In the genomic region with DNA sequence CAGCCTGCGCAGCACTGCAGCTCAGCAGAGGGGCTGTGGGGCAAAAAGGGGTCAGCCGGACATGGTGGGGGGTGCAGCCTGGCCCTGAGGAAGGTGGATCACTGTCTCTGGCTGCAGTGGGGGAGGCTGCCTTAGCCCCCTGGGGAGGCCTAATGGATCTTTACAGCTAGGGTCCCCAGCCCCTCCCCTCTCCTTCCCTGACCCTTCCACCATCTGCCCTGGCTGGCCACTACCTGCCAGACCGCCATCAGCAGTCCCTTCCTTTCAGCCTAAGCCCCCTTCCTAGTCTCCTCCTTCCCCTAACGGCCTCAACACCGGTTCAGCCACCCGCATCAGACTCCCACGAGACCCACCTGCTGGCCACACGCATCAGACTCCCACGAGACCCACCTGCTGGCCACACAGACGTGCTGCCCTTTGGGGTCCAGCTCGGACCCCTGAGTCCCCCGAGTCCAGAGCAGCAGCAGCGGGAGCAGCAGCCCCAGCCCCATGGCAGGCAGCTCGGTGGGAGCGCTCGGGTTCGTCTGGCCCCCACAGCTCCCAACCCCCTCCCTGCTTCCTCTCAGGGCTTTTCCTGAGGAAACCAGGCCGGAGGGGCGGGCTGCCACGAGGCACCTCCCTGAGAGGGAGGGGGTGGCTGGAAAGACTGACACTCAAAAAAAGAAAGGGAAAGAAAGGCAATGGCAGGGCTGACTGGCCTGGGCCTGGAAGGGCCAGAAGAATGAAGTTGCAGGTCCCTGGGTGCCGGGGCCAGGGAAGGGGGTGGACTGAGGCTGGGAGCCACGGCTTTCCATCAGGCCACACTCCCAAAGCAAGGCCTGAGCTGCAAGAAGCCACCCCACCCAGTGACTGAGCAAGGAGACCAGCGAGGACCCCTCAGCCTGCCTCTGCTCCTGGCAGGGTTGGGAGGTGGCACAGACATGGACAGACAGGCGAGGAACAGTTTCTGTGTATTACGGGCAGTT, we compare ENCODE assay signal across 8 cellular contexts. TPM values are rescaled to one million over a fixed set of nuclear protein-coding genes. Genes with fewer than 3 reads are reported as not detected.
DNase-seq lines count a peak whose midpoint lies in the region; ATAC-seq and TF ChIP-seq lines count a peak whose summit lies in the region.

A gene with protein sequence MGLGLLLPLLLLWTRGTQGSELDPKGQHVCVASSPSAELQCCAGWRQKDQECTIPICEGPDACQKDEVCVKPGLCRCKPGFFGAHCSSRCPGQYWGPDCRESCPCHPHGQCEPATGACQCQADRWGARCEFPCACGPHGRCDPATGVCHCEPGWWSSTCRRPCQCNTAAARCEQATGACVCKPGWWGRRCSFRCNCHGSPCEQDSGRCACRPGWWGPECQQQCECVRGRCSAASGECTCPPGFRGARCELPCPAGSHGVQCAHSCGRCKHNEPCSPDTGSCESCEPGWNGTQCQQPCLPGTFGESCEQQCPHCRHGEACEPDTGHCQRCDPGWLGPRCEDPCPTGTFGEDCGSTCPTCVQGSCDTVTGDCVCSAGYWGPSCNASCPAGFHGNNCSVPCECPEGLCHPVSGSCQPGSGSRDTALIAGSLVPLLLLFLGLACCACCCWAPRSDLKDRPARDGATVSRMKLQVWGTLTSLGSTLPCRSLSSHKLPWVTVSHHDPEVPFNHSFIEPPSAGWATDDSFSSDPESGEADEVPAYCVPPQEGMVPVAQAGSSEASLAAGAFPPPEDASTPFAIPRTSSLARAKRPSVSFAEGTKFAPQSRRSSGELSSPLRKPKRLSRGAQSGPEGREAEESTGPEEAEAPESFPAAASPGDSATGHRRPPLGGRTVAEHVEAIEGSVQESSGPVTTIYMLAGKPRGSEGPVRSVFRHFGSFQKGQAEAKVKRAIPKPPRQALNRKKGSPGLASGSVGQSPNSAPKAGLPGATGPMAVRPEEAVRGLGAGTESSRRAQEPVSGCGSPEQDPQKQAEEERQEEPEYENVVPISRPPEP (minus strand): TSS at position 526 of the 965 bp plus-strand sequence. CDS start 35 bp downstream, at position 491.

- H3K4me3 Mint-ChIP-seq in activated CD4-positive, alpha-beta T cell treated with anti-CD3 and anti-CD28 coated beads, Interleukin-2, amount 10 ng/mL, durations not matched to agents 7 days and 5 days, result peak within 1 kb of the TSS; percentile 73
- peak within 1 kb of the TSS; percentile 84 for H3K4me3 Mint-ChIP-seq in dendritic cell treated with granulocyte-macrophage colony-stimulating factor and Interleukin-4, amounts not matched to agents 40 ng/mL and 50 ng/mL, for 4 days
- H3K4me3 Mint-ChIP-seq in mesothelial cell of epicardium, result peak within 1 kb of the TSS; percentile 80

- H3K4me1 Mint-ChIP-seq in activated CD4-positive, alpha-beta T cell treated with anti-CD3 and anti-CD28 coated beads, Interleukin-2, amount 10 ng/mL, durations not matched to agents 7 days and 5 days, result peaks cover 34% of the 10 kb centered on the region
- H3K4me1 Mint-ChIP-seq in dendritic cell treated with granulocyte-macrophage colony-stimulating factor and Interleukin-4, amounts not matched to agents 40 ng/mL and 50 ng/mL, for 4 days (ENCODE audit: low read depth), result peaks cover 57% of the 10 kb centered on the region
- H3K4me1 Mint-ChIP-seq in mesothelial cell of epicardium, result peaks cover 27% of the 10 kb centered on the region

- no peaks in the 10 kb centered on the region for H3K27me3 Mint-ChIP-seq in activated CD4-positive, alpha-beta T cell treated with anti-CD3 and anti-CD28 coated beads, Interleukin-2, amount 10 ng/mL, durations not matched to agents 7 days and 5 days
- H3K27me3 Mint-ChIP-seq in dendritic cell treated with granulocyte-macrophage colony-stimulating factor and Interleukin-4, amounts not matched to agents 40 ng/mL and 50 ng/mL, for 4 days, result no peaks in the 10 kb centered on the region
- H3K27me3 Mint-ChIP-seq in mesothelial cell of epicardium (ENCODE audit: low read depth), result peaks cover 5% of the 10 kb centered on the region

- intact Hi-C loops in dendritic cell treated with granulocyte-macrophage colony-stimulating factor and Interleukin-4, amounts not matched to agents 40 ng/mL and 50 ng/mL, for 4 days (cut with micrococcal nuclease), result no loop called here

- H3K36me3 Mint-ChIP-seq in activated CD4-positive, alpha-beta T cell treated with anti-CD3 and anti-CD28 coated beads, Interleukin-2, amount 10 ng/mL, durations not matched to agents 7 days and 5 days (ENCODE audit: low read depth), result no peaks in the 10 kb centered on the region
- peaks cover 49% of the 10 kb centered on the region for H3K36me3 Mint-ChIP-seq in dendritic cell treated with granulocyte-macrophage colony-stimulating factor and Interleukin-4, amounts not matched to agents 40 ng/mL and 50 ng/mL, for 4 days (ENCODE audit: low read depth)
- no peaks in the 10 kb centered on the region for H3K36me3 Mint-ChIP-seq in mesothelial cell of epicardium

- H3K9me3 Mint-ChIP-seq in activated CD4-positive, alpha-beta T cell treated with anti-CD3 and anti-CD28 coated beads, Interleukin-2, amount 10 ng/mL, durations not matched to agents 7 days and 5 days, result no peaks in the 10 kb centered on the region
- no peaks in the 10 kb centered on the region for H3K9me3 Mint-ChIP-seq in dendritic cell treated with granulocyte-macrophage colony-stimulating factor and Interleukin-4, amounts not matched to agents 40 ng/mL and 50 ng/mL, for 4 days
- no peaks in the 10 kb centered on the region for H3K9me3 Mint-ChIP-seq in mesothelial cell of epicardium

- CTCF ChIA-PET in activated CD4-positive, alpha-beta T cell treated with anti-CD3 and anti-CD28 coated beads, Interleukin-2, amount 10 ng/mL, durations not matched to agents 7 days and 5 days (lab: Charles Lee), result interaction anchor here (0.6 to 1.9 kb wide), 8 partner anchors 9 to 853 kb away, joined by 3 to 5 read pairs (median 3); no protein-coding TSS in a partner anchor

- TF ChIP-seq CTCF in mesothelial cell of epicardium (IDR thresholded peaks at IDR 0.05; ENCODE audit: unreplicated experiment), result no peak

- peak within 1 kb of the TSS; percentile 31 for H3K27ac Mint-ChIP-seq in activated CD4-positive, alpha-beta T cell treated with anti-CD3 and anti-CD28 coated beads, Interleukin-2, amount 10 ng/mL, durations not matched to agents 7 days and 5 days
- H3K27ac Mint-ChIP-seq in dendritic cell treated with granulocyte-macrophage colony-stimulating factor and Interleukin-4, amounts not matched to agents 40 ng/mL and 50 ng/mL, for 4 days, result peak within 1 kb of the TSS; percentile 79
- no peak within 1 kb of the TSS for H3K27ac Mint-ChIP-seq in mesothelial cell of epicardium

- ATAC-seq in GM19395 (IDR thresholded peaks at IDR 0.05; ENCODE audit: unreplicated experiment), result no peak
- ATAC-seq in GM21360 (IDR thresholded peaks at IDR 0.05; ENCODE audit: unreplicated experiment), result no peak

- DNase-seq in activated CD4-positive, alpha-beta T cell treated with anti-CD3 and anti-CD28 coated beads, Interleukin-2, amount 10 ng/mL, durations not matched to agents 7 days and 5 days, result no peak
- DNase-seq in activated CD4-positive, alpha-beta T cell treated with anti-CD3 and anti-CD28 coated beads for 1 hour, result no peak
- DNase-seq in mesothelial cell of epicardium (ENCODE audit: low spot score in 2 of 2, unreplicated experiment in 2 of 2), result no peak
- DNase-seq in ureter (ENCODE audit: low spot score), result peak; percentile 50
- DNase-seq in HCEC 1CT, result no peak

- POLR2A ChIA-PET in activated CD4-positive, alpha-beta T cell treated with anti-CD3 and anti-CD28 coated beads, Interleukin-2, amount 10 ng/mL, durations not matched to agents 7 days and 5 days (lab: Charles Lee), result interaction anchor here (0.6 kb wide), 1 partner anchor 129 kb away, joined by 7 read pairs; a partner anchor contains a TSS

RNA-seq across cellular contexts. Expression of the gene that starts here (rescaled TPM):
- 1 to 10 TPM in 1 of 2 experiments, under 1 TPM in 1; 0.87 to 1.0 TPM for total RNA-seq in activated CD4-positive, alpha-beta T cell treated with anti-CD3 and anti-CD28 coated beads, Interleukin-2, amount 10 ng/mL, durations not matched to agents 7 days and 5 days
- total RNA-seq in mesothelial cell of epicardium (1.5 to 2.1 TPM (median 1.8 TPM) in 3 replicates), ureter (16.3 TPM)
